8 cellular contexts compared by ENCODE assay signal in the genomic region with DNA sequence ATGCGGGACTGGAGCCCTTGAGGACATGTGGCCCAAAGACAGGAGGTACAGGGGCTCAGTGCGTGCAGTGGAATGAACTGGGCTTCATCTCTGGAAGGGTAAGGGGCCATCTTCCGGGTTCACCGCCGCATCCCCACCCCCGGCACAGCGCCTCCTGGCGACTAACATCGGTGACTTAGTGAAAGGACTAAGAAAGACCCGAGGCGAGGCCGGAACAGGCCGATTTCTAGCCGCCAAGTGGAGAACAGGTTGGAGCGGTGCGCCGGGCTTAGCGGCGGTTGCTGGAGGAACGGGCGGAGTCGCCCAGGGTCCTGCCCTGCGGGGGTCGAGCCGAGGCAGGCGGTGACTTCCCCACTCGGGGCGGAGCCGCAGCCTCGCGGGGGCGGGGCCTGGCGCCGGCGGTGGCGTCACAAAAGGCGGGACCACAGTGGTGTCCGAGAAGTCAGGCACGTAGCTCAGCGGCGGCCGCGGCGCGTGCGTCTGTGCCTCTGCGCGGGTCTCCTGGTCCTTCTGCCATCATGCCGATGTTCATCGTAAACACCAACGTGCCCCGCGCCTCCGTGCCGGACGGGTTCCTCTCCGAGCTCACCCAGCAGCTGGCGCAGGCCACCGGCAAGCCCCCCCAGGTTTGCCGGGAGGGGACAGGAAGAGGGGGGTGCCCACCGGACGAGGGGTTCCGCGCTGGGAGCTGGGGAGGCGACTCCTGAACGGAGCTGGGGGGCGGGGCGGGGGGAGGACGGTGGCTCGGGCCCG. TPM values are rescaled to one million over a fixed set of nuclear protein-coding genes. Genes with fewer than 3 reads are reported as not detected.
DNase-seq lines count a peak whose midpoint lies in the region; ATAC-seq and TF ChIP-seq lines count a peak whose summit lies in the region.

Gene MIF (plus strand): TSS at position 427 of the 753 bp plus-strand sequence. CDS start 92 bp downstream, at position 519.

- TF ChIP-seq CTCF in CD14-positive monocyte (IDR thresholded peaks at IDR 0.05), result peak; percentile 95

- H3K36me3 Mint-ChIP-seq in CD14-positive monocyte, result peaks cover 10 to 21% of the 10 kb centered on the region in 2 donors

- ATAC-seq in GM19351 (IDR thresholded peaks at IDR 0.05; ENCODE audit: unreplicated experiment) (peak; percentile 76), HG03520 (IDR thresholded peaks at IDR 0.05; ENCODE audit: unreplicated experiment) (peak; percentile 78), left lobe of liver (peak; percentile 73)

- peaks cover 3 to 12% (median 5%) of the 10 kb centered on the region in 3 donors for H3K27me3 Mint-ChIP-seq in CD14-positive monocyte (ENCODE audit: low read depth in 3 of 3)

- H3K9me3 Mint-ChIP-seq in CD14-positive monocyte, result peaks cover 0 to 4% (median 0%) of the 10 kb centered on the region in 7 donors

- intact Hi-C loops in CD14-positive monocyte (cut with micrococcal nuclease), result loop anchor here (2.0 kb wide), 2 partner anchors 19 to 21 kb away; no protein-coding TSS in a partner anchor

- peaks cover 30% of the 10 kb centered on the region for H3K4me1 Mint-ChIP-seq in CD14-positive monocyte

- DNase-seq in CD14-positive monocyte (ENCODE audit: low spot score) (peak; percentile 92), NCI-H748 (lab: John Stamatoyannopoulos, UW; ENCODE audit: unreplicated experiment) (peak; percentile 94), dedifferentiated amniotic fluid mesenchymal stem cell (ENCODE audit: extremely low spot score) (peak; percentile 79), left lobe of liver (ENCODE audit: low spot score) (peak; percentile 93)
- peak; percentile 93 for DNase-seq in activated CD4-positive, alpha-beta T cell treated with anti-CD3 and anti-CD28 coated beads, Interleukin-2, amount 50 U/mL, for 1 hour
- peak; percentile 94 for DNase-seq in stimulated activated CD4-positive, alpha-beta T cell treated with anti-CD3 and anti-CD28 coated beads, Interleukin-2, amount 100 ng/mL, for 4 hours (ENCODE audit: low read depth)

- peak within 1 kb of the TSS; percentile 89 to 92 for H3K4me3 Mint-ChIP-seq in CD14-positive monocyte

- H3K27ac Mint-ChIP-seq in CD14-positive monocyte, result peak within 1 kb of the TSS; percentile 89 to 97 (median 95)

RNA-seq across cellular contexts. Expression of gene MIF, which starts in this region (rescaled TPM):
- polyA plus RNA-seq in CD14-positive monocyte, result 100 to 1,000 TPM; 338 to 390 TPM
- total RNA-seq in left lobe of liver, result 81.5 TPM

Comparison
In these comparisons a context has a peak if more than half of its experiments do, and no peak if none do; other contexts are left out.
1. Peak in every context shown above with its lines: DNase-seq and ATAC-seq.